In the genomic region with DNA sequence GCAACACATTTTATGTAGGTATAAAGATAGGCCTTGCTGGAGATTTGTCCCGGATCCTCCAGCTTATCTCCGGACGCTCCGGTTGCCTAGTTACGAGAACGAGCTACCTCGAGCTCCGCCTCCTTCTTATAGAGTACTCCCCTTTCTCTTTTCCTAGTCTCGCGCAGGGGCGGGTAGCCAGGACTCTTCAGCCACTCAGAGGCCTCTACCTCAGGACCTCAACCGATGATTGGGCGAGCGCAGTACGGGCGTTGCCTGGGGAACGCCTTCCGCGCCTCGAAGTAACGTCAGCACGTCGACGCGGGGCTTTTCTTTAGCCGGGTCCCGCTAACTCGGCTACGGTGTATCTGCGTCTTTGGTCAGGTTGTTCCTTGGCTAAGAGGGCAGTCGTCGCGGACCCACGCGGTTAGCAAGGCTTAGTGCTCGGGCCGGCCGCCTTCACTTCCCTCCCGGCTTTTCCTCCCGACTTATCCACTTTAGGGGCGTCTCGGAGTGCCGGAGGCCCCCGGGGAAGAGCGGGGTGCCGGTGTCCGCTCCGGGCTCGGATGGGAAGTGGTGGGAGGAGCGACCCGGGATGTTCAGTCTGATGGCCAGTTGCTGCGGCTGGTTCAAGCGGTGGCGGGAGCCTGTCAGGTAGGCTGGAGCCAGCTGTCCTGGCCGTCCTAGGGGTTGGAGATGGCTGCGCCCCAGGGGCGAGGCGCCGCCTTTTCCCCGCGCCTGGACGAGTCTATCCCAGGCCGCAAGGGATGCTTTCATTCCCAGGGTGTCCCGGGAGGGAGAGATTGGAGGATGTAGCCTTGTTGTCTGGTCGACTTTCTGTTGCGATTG, we compare ENCODE assay signal across 8 cellular contexts. TPM values are rescaled to one million over a fixed set of nuclear protein-coding genes. Genes with fewer than 3 reads are reported as not detected.
DNase-seq lines count a peak whose midpoint lies in the region; ATAC-seq, FAIRE-seq and TF ChIP-seq lines count a peak whose summit lies in the region.

A gene (plus strand): TSS at position 306 of the 828 bp plus-strand sequence. CDS start 269 bp downstream, at position 575.

- 0% methylated on average over 19 to 38 of the region's 66 CpGs for WGBS in esophagus squamous epithelium, 2 donors

- intact Hi-C loops in esophagus squamous epithelium (cut with DNase I) = no loop called here

- H3K27me3 ChIP-seq in esophagus squamous epithelium = no peaks in the 10 kb centered on the region

- H3K4me1 ChIP-seq in esophagus squamous epithelium = peaks cover 0 to 19% (median 7%) of the 10 kb centered on the region in 3 donors

- peak within 1 kb of the TSS; percentile 78 to 97 (median 92) for H3K4me3 ChIP-seq in esophagus squamous epithelium

- H3K36me3 ChIP-seq in KOPT-K1 (ENCODE audit: insufficient read depth, low read length) = no peaks in the 10 kb centered on the region
- H3K36me3 ChIP-seq in esophagus squamous epithelium = no peaks in the 10 kb centered on the region

- TF ChIP-seq CTCF in esophagus squamous epithelium (IDR thresholded peaks at IDR 0.05) = no peak

- ATAC-seq in GM21786 (IDR thresholded peaks at IDR 0.05; ENCODE audit: unreplicated experiment) = peak; percentile 100

- H3K27ac ChIP-seq in KOPT-K1 (ENCODE audit: low read depth, low read length, poor library complexity, severe bottlenecking) = peak within 1 kb of the TSS; percentile 47
- H3K27ac ChIP-seq in esophagus squamous epithelium = peak within 1 kb of the TSS; percentile 93 to 97 (median 96)

- peak; percentile 97 for FAIRE-seq in RCC 7860 (lab: Jason Lieb, UNC)

- DNase-seq in DMS79 (lab: John Stamatoyannopoulos, UW) = peak; percentile 99
- DNase-seq in RCC 7860 (ENCODE audit: low spot score) = peak; percentile 98
- DNase-seq in activated T-helper 1 cell treated with Interleukin-2 at 50 U/mL for 16 hours (ENCODE audit: low read depth) = peak; percentile 87
- DNase-seq in esophagus squamous epithelium (lab: John Stamatoyannopoulos, UW) = peak; percentile 87
- DNase-seq in myocyte (ENCODE audit: low read depth) = peak; percentile 100
- peak; percentile 79 to 96 for DNase-seq in stimulated activated CD8-positive, alpha-beta memory T cell treated with anti-CD3 and anti-CD28 coated beads, Interleukin-7, amount 100 ng/mL, for 48 hours (ENCODE audit: extremely low read depth in 1 of 2, low read depth in 1 of 2)

- H3K9me3 ChIP-seq in KOPT-K1 (ENCODE audit: insufficient read depth, low read length, poor library complexity, severe bottlenecking) (no peaks in the 10 kb centered on the region), esophagus squamous epithelium (no peaks in the 10 kb centered on the region)

- TF ChIP-seq POLR2A in esophagus squamous epithelium (IDR thresholded peaks at IDR 0.05) = peak in 3 of 4 donors; percentile 10 to 78 (median 77)

RNA-seq across cellular contexts. Expression of the gene that starts here (rescaled TPM):
- total RNA-seq in esophagus squamous epithelium = 1 to 10 TPM; 4.2 to 9.0 (median 6.4) TPM
- 6.0 and 9.4 TPM in 2 replicates for total RNA-seq in myocyte
- polyA plus RNA-seq in myocyte (2012) = 9.6 TPM

Comparison
In these comparisons a context has a peak if more than half of its experiments do, and no peak if none do; other contexts are left out.
1. Peak in every context shown above with its lines: DNase-seq, ATAC-seq, H3K4me3 ChIP-seq and H3K27ac ChIP-seq.